ENCODE assay signal across 13 cellular contexts in genomic region chr19:50496189-50497029, GRCh38. TPM values are rescaled to one million over a fixed set of nuclear protein-coding genes. Genes with fewer than 3 reads are reported as not detected.
DNase-seq lines count a peak whose midpoint lies in the region; ATAC-seq and TF ChIP-seq lines count a peak whose summit lies in the region.
"Had no signal": no experiment of that assay in that cellular context is flagged by ENCODE, and none has a peak within 500 bp of the region (broad histone marks: within the 10 kb centered on the region; RNA-seq: fewer than 3 reads in every experiment).

No MANE protein-coding gene starts in this region.

- TF ChIP-seq CTCF in left ventricle myocardium inferior (IDR thresholded peaks at IDR 0.05; ENCODE audit: borderline replicate concordance) = no peak

- peak overlapping the region; percentile 56 for H3K27ac ChIP-seq in left ventricle myocardium inferior (replicated peaks)
- H3K27ac ChIP-seq: skin epidermis had no signal

- no peak overlapping the region for H3K4me3 ChIP-seq in left ventricle myocardium inferior
- H3K4me3 ChIP-seq: skin epidermis had no signal

- H3K4me1 ChIP-seq in left ventricle myocardium inferior = peaks cover 9% of the 10 kb centered on the region

- no peaks in the 10 kb centered on the region for H3K27me3 ChIP-seq in left ventricle myocardium inferior (ENCODE audit: low read depth)

- intact Hi-C loops in left ventricle myocardium inferior (cut with micrococcal nuclease) = no loop called here

- DNase-seq in C1 segment of cervical spinal cord (lab: John Stamatoyannopoulos, UW) (peak in 13 of 14 donors; percentile 25 to 94 (median 88)), SW480 (ENCODE audit: low spot score) (peak; percentile 70), left ventricle myocardium inferior (peak; percentile 74), nucleus accumbens (lab: John Stamatoyannopoulos, UW) (peak in 55 of 56 donors; percentile 27 to 98 (median 91)), MV-4-11 (lab: John Stamatoyannopoulos, UW) (no peak), NCI-H446 treated with DMSO at 0.1 percent for 48 hours (lab: John Stamatoyannopoulos, UW) (no peak), UCSD-AML1 (lab: John Stamatoyannopoulos, UW; ENCODE audit: unreplicated experiment) (no peak)
- DNase-seq: activated CD4-positive, alpha-beta T cell treated with anti-CD3 and anti-CD28 coated beads, Interleukin-2, amount 50 U/mL, for 48 hours; GDM1; NCI-H1930 had no signal

- H3K9me3 ChIP-seq in left ventricle myocardium inferior (replicated peaks) = no peaks in the 10 kb centered on the region

- ATAC-seq in GM21723 (IDR thresholded peaks at IDR 0.05; ENCODE audit: unreplicated experiment) = no peak

- no peaks in the 10 kb centered on the region for H3K36me3 ChIP-seq in left ventricle myocardium inferior

RNA-seq across cellular contexts. Expression of gene JOSD2, which starts 14.6 kb away (rescaled TPM):
- total RNA-seq in left ventricle myocardium inferior = 28.6 TPM

RNA-seq across cellular contexts. Expression of gene ASPDH, which starts 17.3 kb away (rescaled TPM):
- total RNA-seq in left ventricle myocardium inferior = not detected
- total RNA-seq: endothelial cell of umbilical vein had no signal

RNA-seq across cellular contexts. Expression of gene GARIN5A, which starts 19.8 kb away (rescaled TPM):
- total RNA-seq in left ventricle myocardium inferior = 1.3 TPM

RNA-seq across cellular contexts. Expression of gene EMC10, which starts 20.1 kb away (rescaled TPM):
- 97.7 TPM for total RNA-seq in left ventricle myocardium inferior

Comparison
In these comparisons a context has a peak if more than half of its experiments do, and no peak if none do; other contexts are left out.
1. DNase-seq: peak in C1 segment of cervical spinal cord (13 of 14), SW480 (single experiment), left ventricle myocardium inferior (single experiment) and nucleus accumbens (55 of 56); none in MV-4-11 (single experiment), NCI-H446 treated with DMSO at 0.1 percent for 48 hours (single experiment) and UCSD-AML1 (single experiment).